In genomic region chr3:43688245-43688650, GRCh38 we compare ENCODE assay signal across 13 cellular contexts. TPM values are rescaled to one million over a fixed set of nuclear protein-coding genes. Genes with fewer than 3 reads are reported as not detected.
DNase-seq lines count a peak whose midpoint lies in the region; ATAC-seq and TF ChIP-seq lines count a peak whose summit lies in the region.
"Had no signal": no experiment of that assay in that cellular context is flagged by ENCODE, and none has a peak within 500 bp of the region (broad histone marks: within the 10 kb centered on the region; RNA-seq: fewer than 3 reads in every experiment).

No MANE protein-coding gene starts in this region.

- CTCF ChIA-PET in T-cell (lab: Charles Lee), result no interaction called here

- no peaks in the 10 kb centered on the region for H3K9me3 ChIP-seq in stomach
- H3K9me3 ChIP-seq in aorta (ENCODE audit: control insufficient read depth, low read length), result no peaks in the 10 kb centered on the region
- H3K9me3 ChIP-seq: HAP-1 had no signal

- H3K27me3 ChIP-seq in stomach, result no peaks in the 10 kb centered on the region
- no peaks in the 10 kb centered on the region for H3K27me3 ChIP-seq in aorta (ENCODE audit: control insufficient read depth in 1 of 2, insufficient read depth in 2 of 2, low read length in 1 of 2)

- no peaks in the 10 kb centered on the region for H3K9me3 Mint-ChIP-seq in T-cell
- H3K9me3 Mint-ChIP-seq: CD4-positive, alpha-beta T cell had no signal

- H3K4me3 ChIP-seq in stomach (no peak overlapping the region), aorta (ENCODE audit: low read length in 2 of 2) (no peak overlapping the region)
- H3K4me3 ChIP-seq: HAP-1 had no signal

- WGBS in stomach, 5 donors, result 45 to 78% (median 62%) methylated on average over 4 of the region's 4 CpGs
- WGBS in aorta, 2 donors, result 91% methylated on average over 4 of the region's 4 CpGs

- H3K4me1 Mint-ChIP-seq in T-cell, result peaks cover 22 to 33% (median 26%) of the 10 kb centered on the region in 3 donors

- H3K4me3 Mint-ChIP-seq in T-cell, result no peak overlapping the region

- H3K36me3 Mint-ChIP-seq in T-cell, result no peaks in the 10 kb centered on the region

- no peak for ATAC-seq in T-cell (replicated peaks in 1 of 4)
- no peak for ATAC-seq in HG02763 (IDR thresholded peaks at IDR 0.05; ENCODE audit: unreplicated experiment)
- ATAC-seq in aorta (ENCODE audit: low FRiP score), result no peak

- H3K27ac Mint-ChIP-seq in T-cell, result no peak overlapping the region
- H3K27ac Mint-ChIP-seq: CD4-positive, alpha-beta T cell had no signal

- TF ChIP-seq EP300 in stomach (IDR thresholded peaks at IDR 0.05), result no peak

- peaks cover 4 to 38% (median 20%) of the 10 kb centered on the region in 4 donors for H3K4me1 ChIP-seq in stomach
- H3K4me1 ChIP-seq in aorta (ENCODE audit: control insufficient read depth in 1 of 2, insufficient read depth in 2 of 2, low read length in 2 of 2), result no peaks in the 10 kb centered on the region

- H3K36me3 ChIP-seq in stomach (no peaks in the 10 kb centered on the region), aorta (ENCODE audit: control insufficient read depth in 1 of 2, insufficient read depth in 2 of 2, low read length in 1 of 2) (no peaks in the 10 kb centered on the region)
- H3K36me3 ChIP-seq: HAP-1 had no signal

- TF ChIP-seq CTCF in stomach (IDR thresholded peaks at IDR 0.05), result no peak

- intact Hi-C loops in stomach (cut with DNase I; ENCODE audit: low total_unique reads) (no loop called here), aorta (cut with DNase I) (no loop called here)

- H3K27ac ChIP-seq in stomach (no peak overlapping the region), aorta (ENCODE audit: low read depth in 1 of 2, low read length in 2 of 2) (no peak overlapping the region)
- H3K27ac ChIP-seq: HL-60 had no signal

- DNase-seq in HUDEP-2 (lab: John Stamatoyannopoulos, UW; ENCODE audit: unreplicated experiment in 76 of 76), result peak in 72 of 76 experiments; percentile 12 to 91 (median 64)
- DNase-seq in astrocyte of the hippocampus (ENCODE audit: low read depth, low spot score), result peak; percentile 16
- DNase-seq in erythroblast (lab: John Stamatoyannopoulos, UW), result peak; percentile 48 to 79
- DNase-seq in stomach, result peak; percentile 52
- no peak for DNase-seq in T-cell
- DNase-seq in aorta, result no peak
- DNase-seq: C1 segment of cervical spinal cord; CD4-positive, alpha-beta T cell; DMS79 had no signal

- H3K27me3 Mint-ChIP-seq in T-cell, result no peaks in the 10 kb centered on the region
- H3K27me3 Mint-ChIP-seq: B cell; CD4-positive, alpha-beta T cell had no signal

- TF ChIP-seq POLR2A in erythroblast (IDR thresholded peaks at IDR 0.05; ENCODE audit: low read length) (no peak), stomach (IDR thresholded peaks at IDR 0.05) (no peak)

- POLR2A ChIA-PET in T-cell (lab: Charles Lee), result no interaction called here

RNA-seq across cellular contexts. Expression of gene ABHD5, which starts 2.5 kb away (rescaled TPM):
- total RNA-seq in stomach (10 to 100 TPM in 4 of 5 donors, 1 to 10 TPM in 1; 3.2 to 38.0 (median 26.8) TPM), T-cell (1 to 10 TPM; 5.3 to 9.2 (median 8.2) TPM), aorta (10 to 100 TPM; 16.2 to 28.8 TPM)
- polyA plus RNA-seq in stomach (10 to 100 TPM; 13.8 to 26.1 (median 22.8) TPM), aorta (10 to 100 TPM in 1 of 2 donors, 1 to 10 TPM in 1; 8.6 to 14.5 TPM)

Comparison
In these comparisons a context has a peak if more than half of its experiments do, and no peak if none do; other contexts are left out.
1. DNase-seq: peak in HUDEP-2 (72 of 76), astrocyte of the hippocampus (single experiment), erythroblast (2 of 2) and stomach (single experiment); none in T-cell (0 of 34) and aorta (0 of 2).